Comparison of ENCODE assay signal across 1 cellular context in genomic region chr1:11321656-11322491, GRCh38.
TF ChIP-seq lines count a peak whose summit lies in the region.

No MANE protein-coding gene starts in this region.

TF ChIP-seq in H1, 55 proteins besides CTCF, POLR2A, EP300 and RAD21:
- no peak for TF ChIP-seq EGR1 (IDR thresholded peaks at IDR 0.05; ENCODE audit: borderline replicate concordance, low read depth, low read length)
- TF ChIP-seq CBX8 (IDR thresholded peaks at IDR 0.05; ENCODE audit: borderline replicate concordance, low read depth, low read length) = no peak
- no peak for TF ChIP-seq ATF2 (IDR thresholded peaks at IDR 0.05; ENCODE audit: low read length)
- TF ChIP-seq HDAC6 (IDR thresholded peaks at IDR 0.05; ENCODE audit: low read depth, low read length) = no peak
- no peak for TF ChIP-seq FOSL1 (IDR thresholded peaks at IDR 0.05; ENCODE audit: insufficient read depth, low read depth, low read length)
- no peak for TF ChIP-seq KDM5A (IDR thresholded peaks at IDR 0.05; ENCODE audit: low read length)
- TF ChIP-seq MAFK (IDR thresholded peaks at IDR 0.05; ENCODE audit: low read depth, low read length) = no peak
- TF ChIP-seq CHD2 (IDR thresholded peaks at IDR 0.05; ENCODE audit: low read length) = no peak
- no peak for TF ChIP-seq EZH2 (IDR thresholded peaks at IDR 0.05; ENCODE audit: low read depth, low read length, severe bottlenecking)
- TF ChIP-seq CREB1 (IDR thresholded peaks at IDR 0.05) = no peak
- TF ChIP-seq TAF1 (IDR thresholded peaks at IDR 0.05; ENCODE audit: low read depth, low read length) = no peak
- no peak for TF ChIP-seq TCF12 (IDR thresholded peaks at IDR 0.05; ENCODE audit: low read depth, low read length)
- TF ChIP-seq JUN (IDR thresholded peaks at IDR 0.05; ENCODE audit: low read depth, low read length) = no peak
- no peak for TF ChIP-seq SP2 (IDR thresholded peaks at IDR 0.05; ENCODE audit: low read length)
- no peak for TF ChIP-seq PHF8 (conservative IDR thresholded peaks at IDR 0.05; ENCODE audit: low read depth, low read length)
- no peak for TF ChIP-seq CHD1 (IDR thresholded peaks at IDR 0.05; ENCODE audit: low read depth, low read length)
- TF ChIP-seq TEAD4 (IDR thresholded peaks at IDR 0.05; ENCODE audit: low read depth, low read length) = no peak
